Comparison of ENCODE assay signal across 8 cellular contexts in the genomic region with DNA sequence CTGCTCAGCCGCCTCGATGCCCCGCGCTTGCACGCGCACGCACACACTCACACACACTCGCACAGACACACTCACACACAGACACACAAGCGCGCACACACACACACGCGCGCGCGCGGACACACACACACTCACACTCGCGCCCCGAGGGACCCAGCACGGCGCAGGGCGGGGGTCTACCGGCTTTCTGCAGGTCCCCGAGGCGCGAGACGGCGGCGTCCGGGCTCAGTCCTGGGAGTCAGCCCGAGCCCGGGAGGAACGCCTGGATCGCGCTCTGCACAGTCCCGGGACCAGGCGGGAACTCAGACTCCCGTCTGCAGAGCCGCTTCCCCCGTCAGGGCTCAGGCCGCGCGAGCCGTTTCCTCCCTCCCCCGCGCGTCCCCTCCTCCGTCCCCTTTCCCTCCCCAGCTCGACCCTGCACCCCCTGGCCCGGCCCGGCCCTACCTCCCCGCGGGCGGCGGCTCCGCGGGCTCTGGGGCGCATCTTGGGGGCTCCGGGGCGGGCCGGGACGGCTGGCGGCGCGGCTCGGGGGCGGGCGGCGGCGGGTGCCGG. TPM values are rescaled to one million over a fixed set of nuclear protein-coding genes. Genes with fewer than 3 reads are reported as not detected.
DNase-seq lines count a peak whose midpoint lies in the region; ATAC-seq and TF ChIP-seq lines count a peak whose summit lies in the region.

No MANE protein-coding gene starts in this region.

- no peaks in the 10 kb centered on the region for H3K27me3 ChIP-seq in neuron (ENCODE audit: insufficient read depth, low read length)

- peaks cover 47% of the 10 kb centered on the region for H3K27me3 Mint-ChIP-seq in activated B cell treated with CpG ODN at 0.5 μM for 24 hours

- H2AFZ ChIP-seq in neuron (ENCODE audit: low read depth, low read length): peak overlapping the region; percentile 62

- DNase-seq in stimulated activated CD4-positive, alpha-beta T cell treated with anti-CD3 and anti-CD28 coated beads, Interleukin-4, amount 100 ng/mL, for 1 hour: peak; percentile 14
- no peak for DNase-seq in stimulated activated CD4-positive, alpha-beta T cell treated with anti-CD3 and anti-CD28 coated beads, Interleukin-2, amount 100 ng/mL, for 48 hours
- peak; percentile 30 for DNase-seq in activated B cell treated with CpG ODN at 0.5 μM for 24 hours
- DNase-seq in foreskin melanocyte: peak; percentile 31
- DNase-seq in dedifferentiated amniotic fluid mesenchymal stem cell (ENCODE audit: extremely low spot score): no peak
- DNase-seq in NOMO-1 treated with dmso at 0.1 percent for 144 hours (lab: John Stamatoyannopoulos, UW; ENCODE audit: unreplicated experiment): no peak

- intact Hi-C loops in activated B cell treated with CpG ODN at 0.5 μM for 24 hours (cut with micrococcal nuclease): no loop called here

- no peak for TF ChIP-seq CTCF in activated B cell treated with CpG ODN at 0.5 μM for 24 hours (IDR thresholded peaks at IDR 0.05)

- CTCF ChIA-PET in activated B cell treated with CpG ODN at 0.5 μM for 24 hours (lab: Charles Lee): no interaction called here

- no peak overlapping the region for H3K27ac Mint-ChIP-seq in activated B cell treated with CpG ODN at 0.5 μM for 24 hours

- no peaks in the 10 kb centered on the region for H3K9me3 ChIP-seq in neuron (ENCODE audit: low read length)

- no peaks in the 10 kb centered on the region for H3K9me3 Mint-ChIP-seq in activated B cell treated with CpG ODN at 0.5 μM for 24 hours

- H3K4me3 ChIP-seq in neuron (ENCODE audit: low read length): peak overlapping the region; percentile 88

- peaks cover 23% of the 10 kb centered on the region for H3K4me1 ChIP-seq in neuron (ENCODE audit: insufficient read depth, low read length)

- H3K36me3 ChIP-seq in neuron (ENCODE audit: insufficient read depth, low read length): no peaks in the 10 kb centered on the region

- H3K4me3 Mint-ChIP-seq in activated B cell treated with CpG ODN at 0.5 μM for 24 hours: peak overlapping the region; percentile 86

- no peaks in the 10 kb centered on the region for H3K36me3 Mint-ChIP-seq in activated B cell treated with CpG ODN at 0.5 μM for 24 hours (ENCODE audit: low read depth)

- ATAC-seq in activated B cell treated with CpG ODN at 0.5 μM for 24 hours (ENCODE audit: low read depth) (peak; percentile 29), GM18511 (IDR thresholded peaks at IDR 0.05; ENCODE audit: unreplicated experiment) (no peak)

- peaks cover 24% of the 10 kb centered on the region for H3K4me1 Mint-ChIP-seq in activated B cell treated with CpG ODN at 0.5 μM for 24 hours

- POLR2A ChIA-PET in activated B cell treated with CpG ODN at 0.5 μM for 24 hours (lab: Charles Lee): no interaction called here

RNA-seq across cellular contexts. Expression of a gene that starts 0.5 kb away (rescaled TPM):
- not detected in 2 replicates for total RNA-seq in activated B cell treated with CpG ODN at 0.5 μM for 24 hours

RNA-seq across cellular contexts. Expression of a gene that starts 32.6 kb away (rescaled TPM):
- 17.6 and 19.1 TPM in 2 replicates for total RNA-seq in activated B cell treated with CpG ODN at 0.5 μM for 24 hours

RNA-seq across cellular contexts. Expression of a gene that starts 56.4 kb away (rescaled TPM):
- total RNA-seq in activated B cell treated with CpG ODN at 0.5 μM for 24 hours: 140 and 168 TPM in 2 replicates

Comparison
In these comparisons a context has a peak if more than half of its experiments do, and no peak if none do; other contexts are left out.
1. DNase-seq: peak in stimulated activated CD4-positive, alpha-beta T cell treated with anti-CD3 and anti-CD28 coated beads, Interleukin-4, amount 100 ng/mL, for 1 hour (single experiment), activated B cell treated with CpG ODN at 0.5 μM for 24 hours (single experiment) and foreskin melanocyte (single experiment); none in stimulated activated CD4-positive, alpha-beta T cell treated with anti-CD3 and anti-CD28 coated beads, Interleukin-2, amount 100 ng/mL, for 48 hours (0 of 2), dedifferentiated amniotic fluid mesenchymal stem cell (single experiment) and NOMO-1 treated with dmso at 0.1 percent for 144 hours (single experiment).